In the genomic region with DNA sequence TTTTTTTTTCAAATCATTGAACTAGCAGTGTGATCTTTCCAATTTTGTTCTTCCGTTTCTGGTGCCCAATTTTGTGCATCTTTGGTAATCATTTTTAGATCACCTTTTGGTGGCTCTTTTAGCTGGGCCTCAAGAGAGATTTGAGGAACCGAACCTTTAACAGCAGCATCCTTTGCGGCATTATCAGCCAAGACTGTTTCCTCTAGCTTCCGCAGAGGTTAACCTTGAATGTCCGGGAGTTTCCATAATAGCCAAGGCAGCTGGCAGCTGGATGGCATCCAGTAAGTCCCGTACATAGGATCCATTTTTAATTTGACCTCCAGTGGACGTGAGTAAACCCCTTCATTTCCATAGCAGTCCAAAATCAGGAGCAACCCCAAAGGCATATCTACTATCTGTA, we compare ENCODE assay signal across 21 cellular contexts. TPM values are rescaled to one million over a fixed set of nuclear protein-coding genes. Genes with fewer than 3 reads are reported as not detected.
DNase-seq lines count a peak whose midpoint lies in the region; ATAC-seq, FAIRE-seq and TF ChIP-seq lines count a peak whose summit lies in the region.
"Had no signal": no experiment of that assay in that cellular context is flagged by ENCODE, and none has a peak within 500 bp of the region (broad histone marks: within the 10 kb centered on the region; RNA-seq: fewer than 3 reads in every experiment).

No MANE protein-coding gene starts in this region.

- H2BK5ac ChIP-seq in neuronal stem cell (ENCODE audit: low read length), result no peak overlapping the region

- peaks cover 0 to 20% (median 15%) of the 10 kb centered on the region in 3 donors for H3K36me3 Mint-ChIP-seq in naive thymus-derived CD8-positive, alpha-beta T cell

- POLR2A ChIA-PET in naive thymus-derived CD8-positive, alpha-beta T cell (lab: Charles Lee), result no interaction called here

- H3K9me3 Mint-ChIP-seq in naive thymus-derived CD8-positive, alpha-beta T cell, result no peaks in the 10 kb centered on the region
- H3K9me3 Mint-ChIP-seq: activated naive CD4-positive, alpha-beta T cell treated with anti-CD3 and anti-CD28 coated beads, Interleukin-2, amount 50 U/mL, for 24 hours; CD4-positive, CD25-positive, alpha-beta regulatory T cell; WTC11 had no signal

- TF ChIP-seq CTCF in HL-60 (IDR thresholded peaks at IDR 0.05; ENCODE audit: insufficient read depth, low read length), result no peak

- peak overlapping the region in 4 of 10 donors; percentile 3 to 83 (median 39) for H3K27ac Mint-ChIP-seq in naive thymus-derived CD8-positive, alpha-beta T cell
- H3K27ac Mint-ChIP-seq: activated naive CD4-positive, alpha-beta T cell treated with anti-CD3 and anti-CD28 coated beads, Interleukin-2, amount 50 U/mL, for 24 hours; WTC11 had no signal

- H3K4me3 ChIP-seq in HL-60 (replicated peaks; ENCODE audit: insufficient read depth, low read length), result no peak overlapping the region
- H3K4me3 ChIP-seq in neuronal stem cell (ENCODE audit: low read length in 2 of 2), result no peak overlapping the region
- H3K4me3 ChIP-seq: uterus had no signal

- H3K23ac ChIP-seq in neuronal stem cell (ENCODE audit: low read depth, low read length, poor library complexity), result no peak overlapping the region

- no peak overlapping the region for H3K14ac ChIP-seq in neuronal stem cell (ENCODE audit: low read length)

- no peak overlapping the region for H2BK12ac ChIP-seq in neuronal stem cell (ENCODE audit: low read length)

- DNase-seq in GM12892 (ENCODE audit: insufficient read length) (no peak), HL-60 (ENCODE audit: low read depth in 1 of 2, low spot score in 1 of 2) (peak; percentile 36 to 38), UCSD-AML1 (lab: John Stamatoyannopoulos, UW; ENCODE audit: unreplicated experiment) (peak; percentile 39), neuronal stem cell (ENCODE audit: low spot score) (no peak), T-helper 1 cell (no peak), SW480 (ENCODE audit: low spot score) (no peak)
- no peak for DNase-seq in naive thymus-derived CD8-positive, alpha-beta T cell
- DNase-seq: activated CD8-positive, alpha-beta memory T cell treated with anti-CD3 and anti-CD28 coated beads, Interleukin-2, amount 50 U/mL, for 4 hours; CD4-positive, CD25-positive, alpha-beta regulatory T cell; glutamatergic neuron; NCI-H748 treated with DMSO at 0.1 percent for 48 hours; stimulated activated CD4-positive, alpha-beta T cell treated with anti-CD3 and anti-CD28 coated beads, Interleukin-4, amount 100 ng/mL, for 1 hour; uterus had no signal

- no peak overlapping the region for H3K4me2 ChIP-seq in neuronal stem cell (ENCODE audit: insufficient read depth, low read length, poor library complexity, severe bottlenecking)

- no peak for TF ChIP-seq POLR2A in GM12892 (IDR thresholded peaks at IDR 0.05; ENCODE audit: low read depth, low read length)

- H3K9ac ChIP-seq in neuronal stem cell (ENCODE audit: low read depth, low read length, poor library complexity), result peak overlapping the region; percentile 54

- H2BK120ac ChIP-seq in neuronal stem cell (ENCODE audit: low read depth, low read length), result no peak overlapping the region

- no peak overlapping the region for H2BK15ac ChIP-seq in neuronal stem cell (ENCODE audit: low read length)

- H3K4me1 Mint-ChIP-seq in naive thymus-derived CD8-positive, alpha-beta T cell, result peaks cover 2 to 25% (median 6%) of the 10 kb centered on the region in 4 donors
- H3K4me1 Mint-ChIP-seq: WTC11 had no signal

- peaks cover 0 to 2% of the 10 kb centered on the region in 2 donors for H3K9me3 ChIP-seq in neuronal stem cell (replicated peaks in 1 of 2; ENCODE audit: control insufficient read depth in 2 of 2, insufficient read depth in 1 of 2, low read depth in 1 of 2, low read length in 2 of 2)
- H3K9me3 ChIP-seq: uterus had no signal

- H3K27me3 ChIP-seq in HL-60 (ENCODE audit: insufficient read depth, poor library complexity, severe bottlenecking) (no peaks in the 10 kb centered on the region), neuronal stem cell (ENCODE audit: control insufficient read depth in 3 of 3, insufficient read depth in 3 of 3, low read depth in 1 of 3, low read length in 3 of 3) (no peaks in the 10 kb centered on the region)
- H3K27me3 ChIP-seq: uterus had no signal

- H4K8ac ChIP-seq in neuronal stem cell (ENCODE audit: low read depth, low read length), result no peak overlapping the region

- no peaks in the 10 kb centered on the region for H3K4me1 ChIP-seq in neuronal stem cell (ENCODE audit: control insufficient read depth in 2 of 2, insufficient read depth in 1 of 2, low read depth in 1 of 2, low read length in 2 of 2)
- H3K4me1 ChIP-seq: uterus had no signal

- no peaks in the 10 kb centered on the region for H3K79me1 ChIP-seq in neuronal stem cell (ENCODE audit: low read depth, low read length)

- H4K91ac ChIP-seq in neuronal stem cell (ENCODE audit: low read depth, low read length, poor library complexity), result no peak overlapping the region

- no peak for ATAC-seq in naive thymus-derived CD8-positive, alpha-beta T cell
- ATAC-seq: WTC11 had no signal

- peaks cover 13 to 25% of the 10 kb centered on the region in 2 donors for H3K36me3 ChIP-seq in neuronal stem cell (replicated peaks in 1 of 2; ENCODE audit: control insufficient read depth in 2 of 2, insufficient read depth in 2 of 2, low read length in 2 of 2)
- H3K36me3 ChIP-seq: uterus had no signal

- no peak overlapping the region for H3K4ac ChIP-seq in neuronal stem cell (ENCODE audit: low read length)

- H3K18ac ChIP-seq in neuronal stem cell (ENCODE audit: low read length), result no peak overlapping the region

- H3K4me3 Mint-ChIP-seq in naive thymus-derived CD8-positive, alpha-beta T cell, result no peak overlapping the region
- H3K4me3 Mint-ChIP-seq: activated naive CD4-positive, alpha-beta T cell treated with anti-CD3 and anti-CD28 coated beads, Interleukin-2, amount 50 U/mL, for 24 hours; CD4-positive, CD25-positive, alpha-beta regulatory T cell; WTC11 had no signal

- no peak overlapping the region for H2AK5ac ChIP-seq in neuronal stem cell (ENCODE audit: low read depth, low read length)

- FAIRE-seq in GM12892 (lab: Jason Lieb, UNC), result peak; percentile 66
- FAIRE-seq: bronchial epithelial cell had no signal

- H2AFZ ChIP-seq in neuronal stem cell (ENCODE audit: low read length), result no peak overlapping the region

- H3K27ac ChIP-seq in HL-60 (replicated peaks), result 0 out of 2 replicates have a peak overlapping the region, but pooled peaks have one; percentile 6
- H3K27ac ChIP-seq in neuronal stem cell (replicated peaks; ENCODE audit: low read length), result no peak overlapping the region
- H3K27ac ChIP-seq: uterus had no signal

- no peaks in the 10 kb centered on the region for H3K27me3 Mint-ChIP-seq in naive thymus-derived CD8-positive, alpha-beta T cell
- H3K27me3 Mint-ChIP-seq: activated naive CD4-positive, alpha-beta T cell treated with anti-CD3 and anti-CD28 coated beads, Interleukin-2, amount 50 U/mL, for 24 hours had no signal

- WGBS in neuronal stem cell (ENCODE audit: extremely low coverage in 2 of 2, insufficient read length in 2 of 2, insufficient replicate concordance in 1 of 2), 2 donors, result no CpG with 5 or more reads among the region's 7 CpGs

RNA-seq across cellular contexts. Expression of a gene that starts 9.6 kb away (rescaled TPM):
- not detected for polyA plus RNA-seq in GM12892 (2012; ENCODE audit: missing spikeins)
- not detected for polyA plus RNA-seq in neuronal stem cell (2013, experiment 1 of 2)
- polyA plus RNA-seq in neuronal stem cell (2013, experiment 2 of 2), result not detected
- not detected for total RNA-seq in naive thymus-derived CD8-positive, alpha-beta T cell
- polyA plus RNA-seq in naive thymus-derived CD8-positive, alpha-beta T cell, result not detected
- total RNA-seq: bronchial epithelial cell; CD4-positive, CD25-positive, alpha-beta regulatory T cell; G401; kidney epithelial cell; M059J; myocyte; renal cortical epithelial cell; uterus; WTC11 had no signal
- polyA plus RNA-seq: CD4-positive, CD25-positive, alpha-beta regulatory T cell had no signal

RNA-seq across cellular contexts. Expression of a gene that starts 29.3 kb away (rescaled TPM):
- 21.9 TPM for polyA plus RNA-seq in GM12892 (2012; ENCODE audit: missing spikeins)
- 21.9 TPM for polyA plus RNA-seq in neuronal stem cell (2013, experiment 1 of 2)
- 20.9 TPM for polyA plus RNA-seq in neuronal stem cell (2013, experiment 2 of 2)
- total RNA-seq in naive thymus-derived CD8-positive, alpha-beta T cell, result 10 to 100 TPM; 48.9 to 51.9 TPM
- 1 to 10 TPM; 3.4 to 8.3 (median 8.3) TPM for polyA plus RNA-seq in naive thymus-derived CD8-positive, alpha-beta T cell

RNA-seq across cellular contexts. Expression of a gene that starts 55.3 kb away (rescaled TPM):
- 41.1 TPM for polyA plus RNA-seq in GM12892 (2012; ENCODE audit: missing spikeins)
- polyA plus RNA-seq in neuronal stem cell (2013, experiment 1 of 2), result 0.20 TPM
- polyA plus RNA-seq in neuronal stem cell (2013, experiment 2 of 2), result 0.11 TPM
- 100 to 1,000 TPM in 1 of 2 experiments, 10 to 100 TPM in 1; 92.9 to 103 TPM for total RNA-seq in naive thymus-derived CD8-positive, alpha-beta T cell
- polyA plus RNA-seq in naive thymus-derived CD8-positive, alpha-beta T cell, result 10 to 100 TPM in 2 of 3 donors, 1 to 10 TPM in 1; 7.6 to 28.6 (median 11.7) TPM

RNA-seq across cellular contexts. Expression of a gene that starts 55.5 kb away (rescaled TPM):
- 5.9 TPM for polyA plus RNA-seq in GM12892 (2012; ENCODE audit: missing spikeins)
- polyA plus RNA-seq in neuronal stem cell (2013, experiment 1 of 2), result 22.9 TPM
- 24.0 TPM for polyA plus RNA-seq in neuronal stem cell (2013, experiment 2 of 2)
- total RNA-seq in naive thymus-derived CD8-positive, alpha-beta T cell, result 1 to 10 TPM; 1.3 to 1.7 TPM
- polyA plus RNA-seq in naive thymus-derived CD8-positive, alpha-beta T cell, result 1 to 10 TPM in 1 of 3 donors, under 1 TPM in 1, not detected in 1; 0.71 to 1.6 TPM

Comparison
In these comparisons a context has a peak if more than half of its experiments do, and no peak if none do; other contexts are left out.
1. DNase-seq: peak in HL-60 (2 of 2) and UCSD-AML1 (single experiment); none in GM12892 (single experiment), neuronal stem cell (single experiment), T-helper 1 cell (0 of 5), naive thymus-derived CD8-positive, alpha-beta T cell (0 of 10) and SW480 (single experiment).